9 cellular contexts compared by ENCODE assay signal in the genomic region with DNA sequence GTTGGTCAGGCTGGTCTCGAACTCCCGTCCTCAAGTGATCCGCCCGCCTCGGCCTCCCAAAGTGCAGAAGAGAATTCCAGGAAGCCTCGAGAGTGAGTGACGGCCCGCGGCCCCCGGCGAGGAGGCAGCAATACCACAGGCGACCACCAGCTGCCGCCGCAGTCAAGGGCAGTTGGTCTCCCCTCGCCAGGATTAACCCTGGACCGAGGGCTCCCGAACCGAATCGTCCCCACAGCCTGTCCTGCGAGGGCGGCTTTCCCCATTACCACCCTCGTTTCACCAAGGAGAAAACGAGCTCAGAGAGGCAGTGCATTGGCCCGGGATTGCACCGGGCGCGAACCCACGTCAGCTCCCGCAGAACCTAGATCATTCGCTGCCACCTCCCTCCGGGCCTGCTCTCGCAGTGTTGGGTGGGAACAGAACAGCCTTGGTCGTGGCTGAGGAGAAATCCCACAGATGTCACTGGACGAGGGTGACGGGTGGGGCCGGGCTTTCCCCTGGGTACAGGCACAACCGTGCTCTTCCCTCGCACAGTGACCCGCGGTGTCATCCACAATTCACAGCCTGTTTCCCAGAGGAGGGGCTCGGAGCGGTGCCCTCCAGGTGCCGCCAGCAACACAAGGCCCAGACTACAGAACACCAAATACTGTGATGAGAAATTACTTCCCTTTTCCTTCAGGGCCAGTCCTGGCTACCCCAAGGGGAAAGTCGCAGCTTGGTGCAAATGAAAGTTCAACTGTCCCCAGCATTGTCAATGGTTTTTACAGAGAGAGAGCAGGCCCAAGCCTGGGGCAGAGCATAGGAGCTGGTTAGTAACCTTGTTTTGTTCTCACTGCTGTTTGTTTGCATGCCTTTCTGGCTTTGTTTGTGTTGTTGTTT. TPM values are rescaled to one million over a fixed set of nuclear protein-coding genes. Genes with fewer than 3 reads are reported as not detected.
DNase-seq lines count a peak whose midpoint lies in the region; ATAC-seq and TF ChIP-seq lines count a peak whose summit lies in the region.
"Had no signal": no experiment of that assay in that cellular context is flagged by ENCODE, and none has a peak within 500 bp of the region (broad histone marks: within the 10 kb centered on the region; RNA-seq: fewer than 3 reads in every experiment).

No MANE protein-coding gene starts in this region.

- H3F3A ChIP-seq in GM23338 (replicated peaks; ENCODE audit: low read depth) (no peaks in the 10 kb centered on the region), smooth muscle cell (ENCODE audit: low read depth) (no peaks in the 10 kb centered on the region)

- H2AFZ ChIP-seq in GM23338 (peak overlapping the region; percentile 90), smooth muscle cell (ENCODE audit: low read depth) (peak overlapping the region; percentile 37)

- intact Hi-C loops in activated T-helper 2 cell treated with anti-CD3 and anti-CD28 coated beads, Interferon-gamma antibody, Interleukin-2, Interleukin-4, amounts not matched to agents 10 μg/mL and 5 μg/mL and 100 μg/mL, durations not matched to agents 14 hours and 24 hours and 36 hours (cut with micrococcal nuclease), result loop anchor here (5.0 kb wide), 1 partner anchor 103 kb away; no protein-coding TSS in a partner anchor

- peaks cover 3% of the 10 kb centered on the region; the same call in 2 of the 3 replicates for H3K36me3 Mint-ChIP-seq in GM23338 (ENCODE audit: low read depth)
- H3K36me3 Mint-ChIP-seq in activated T-helper 2 cell treated with anti-CD3 and anti-CD28 coated beads, Interferon-gamma antibody, Interleukin-2, Interleukin-4, amounts not matched to agents 10 μg/mL and 5 μg/mL and 100 μg/mL, durations not matched to agents 14 hours and 24 hours and 36 hours (ENCODE audit: low read depth), result peaks cover 7% of the 10 kb centered on the region

- no peak overlapping the region; the same call in 1 of the 2 replicates for H3K27ac Mint-ChIP-seq in GM23338
- peak overlapping the region; percentile 17 for H3K27ac Mint-ChIP-seq in activated T-helper 2 cell treated with anti-CD3 and anti-CD28 coated beads, Interferon-gamma antibody, Interleukin-2, Interleukin-4, amounts not matched to agents 10 μg/mL and 5 μg/mL and 100 μg/mL, durations not matched to agents 14 hours and 24 hours and 36 hours
- H3K27ac Mint-ChIP-seq: activated B cell treated with CpG ODN at 0.5 μM for 24 hours had no signal

- TF ChIP-seq CTCF in GM23338 (conservative IDR thresholded peaks at IDR 0.05; ENCODE audit: low read depth in 2 of 2) (peak; percentile 56 to 90), smooth muscle cell (IDR thresholded peaks at IDR 0.05; ENCODE audit: borderline replicate concordance, insufficient read depth, poor library complexity, severe bottlenecking) (peak; percentile 46)

- H3K9me3 ChIP-seq in smooth muscle cell (replicated peaks; ENCODE audit: low read depth), result no peaks in the 10 kb centered on the region

- no peak overlapping the region; the same call in 1 of the 2 replicates for H3K4me2 ChIP-seq in GM23338
- no peak overlapping the region for H3K4me2 ChIP-seq in smooth muscle cell

- H3K9ac ChIP-seq in smooth muscle cell (ENCODE audit: low read depth), result no peak overlapping the region

- H3K9me2 ChIP-seq in GM23338 (ENCODE audit: insufficient read depth), result no peaks in the 10 kb centered on the region

- H3K4me1 Mint-ChIP-seq in GM23338, result peaks cover 20% of the 10 kb centered on the region
- peaks cover 19% of the 10 kb centered on the region for H3K4me1 Mint-ChIP-seq in activated T-helper 2 cell treated with anti-CD3 and anti-CD28 coated beads, Interferon-gamma antibody, Interleukin-2, Interleukin-4, amounts not matched to agents 10 μg/mL and 5 μg/mL and 100 μg/mL, durations not matched to agents 14 hours and 24 hours and 36 hours (ENCODE audit: low read depth)

- no peaks in the 10 kb centered on the region for H3K36me3 ChIP-seq in GM23338 (ENCODE audit: insufficient read depth)
- H3K36me3 ChIP-seq in smooth muscle cell (ENCODE audit: low read depth), result no peaks in the 10 kb centered on the region

- H3K27me3 Mint-ChIP-seq in GM23338 (ENCODE audit: insufficient read depth, low read depth, poor library complexity), result peaks cover 25% of the 10 kb centered on the region
- H3K27me3 Mint-ChIP-seq in activated T-helper 2 cell treated with anti-CD3 and anti-CD28 coated beads, Interferon-gamma antibody, Interleukin-2, Interleukin-4, amounts not matched to agents 10 μg/mL and 5 μg/mL and 100 μg/mL, durations not matched to agents 14 hours and 24 hours and 36 hours (ENCODE audit: low read depth), result peaks cover 22% of the 10 kb centered on the region

- H3K4me1 ChIP-seq in GM23338 (ENCODE audit: insufficient read depth) (peaks cover 16% of the 10 kb centered on the region; the same call in 1 of the 2 replicates), smooth muscle cell (ENCODE audit: low read depth) (peaks cover 3% of the 10 kb centered on the region)

- H3K27me3 ChIP-seq in GM23338 (ENCODE audit: insufficient read depth) (no peaks in the 10 kb centered on the region), smooth muscle cell (ENCODE audit: low read depth) (no peaks in the 10 kb centered on the region)

- H3K79me2 ChIP-seq in GM23338 (replicated peaks; ENCODE audit: insufficient read depth), result no peaks in the 10 kb centered on the region
- no peaks in the 10 kb centered on the region for H3K79me2 ChIP-seq in smooth muscle cell (ENCODE audit: low read depth)

- H3K27ac ChIP-seq in GM23338 (ENCODE audit: low read depth), result no peak overlapping the region
- H3K27ac ChIP-seq in smooth muscle cell (ENCODE audit: low read depth), result no peak overlapping the region

- ATAC-seq in GM23338 (peak; percentile 97), HG03039 (IDR thresholded peaks at IDR 0.05; ENCODE audit: unreplicated experiment) (no peak)

- H4K20me1 ChIP-seq in GM23338 (replicated peaks; ENCODE audit: insufficient read depth) (no peaks in the 10 kb centered on the region), smooth muscle cell (ENCODE audit: low read depth) (no peaks in the 10 kb centered on the region)

- H3K9me3 Mint-ChIP-seq in GM23338, result peaks cover 25% of the 10 kb centered on the region
- H3K9me3 Mint-ChIP-seq in activated T-helper 2 cell treated with anti-CD3 and anti-CD28 coated beads, Interferon-gamma antibody, Interleukin-2, Interleukin-4, amounts not matched to agents 10 μg/mL and 5 μg/mL and 100 μg/mL, durations not matched to agents 14 hours and 24 hours and 36 hours, result peaks cover 8% of the 10 kb centered on the region

- peak; percentile 89 for DNase-seq in GM23338 (ENCODE audit: low spot score)
- no peak for DNase-seq in activated T-helper 2 cell treated with anti-CD3 and anti-CD28 coated beads, Interferon-gamma antibody, Interleukin-2, Interleukin-4, amounts not matched to agents 10 μg/mL and 5 μg/mL and 100 μg/mL, durations not matched to agents 14 hours and 24 hours and 36 hours (ENCODE audit: low spot score)
- peak; percentile 25 for DNase-seq in iPS DF 4.7 (ENCODE audit: extremely low read depth, low spot score)
- no peak for DNase-seq in smooth muscle cell (lab: John Stamatoyannopoulos, UW; ENCODE audit: unreplicated experiment)
- no peak for DNase-seq in NCI-H1092 treated with DMSO at 0.1 percent for 48 hours (lab: John Stamatoyannopoulos, UW)
- no peak for DNase-seq in NCI-H345 (lab: John Stamatoyannopoulos, UW)
- DNase-seq in NCI-H1694 treated with DMSO at 0.1 percent for 48 hours (lab: John Stamatoyannopoulos, UW), result no peak
- DNase-seq: activated B cell treated with CpG ODN at 0.5 μM for 24 hours had no signal

- H3K4me3 ChIP-seq in GM23338, result no peak overlapping the region
- no peak overlapping the region for H3K4me3 ChIP-seq in smooth muscle cell

- no peak overlapping the region for H3K4me3 Mint-ChIP-seq in GM23338
- H3K4me3 Mint-ChIP-seq in activated T-helper 2 cell treated with anti-CD3 and anti-CD28 coated beads, Interferon-gamma antibody, Interleukin-2, Interleukin-4, amounts not matched to agents 10 μg/mL and 5 μg/mL and 100 μg/mL, durations not matched to agents 14 hours and 24 hours and 36 hours (ENCODE audit: low read depth), result peak overlapping the region; percentile 5
- H3K4me3 Mint-ChIP-seq: activated B cell treated with CpG ODN at 0.5 μM for 24 hours had no signal

- WGBS in smooth muscle cell (ENCODE audit: low lambda C conversion rate), result 39% methylated on average over 43 of the region's 44 CpGs

RNA-seq across cellular contexts. Expression of gene C2CD4C, which starts 24.8 kb away (rescaled TPM):
- total RNA-seq in GM23338 (2014; rRNA removed; shearing (Covaris generic)), result 10.6 and 12.5 TPM in 2 replicates
- polyA plus RNA-seq in GM23338 (2016; fragmentation: Nextera tagmentation; extraction: Ambion mirVana), result 2.1 and 2.6 TPM in 2 replicates
- total RNA-seq in activated T-helper 2 cell treated with anti-CD3 and anti-CD28 coated beads, Interferon-gamma antibody, Interleukin-2, Interleukin-4, amounts not matched to agents 10 μg/mL and 5 μg/mL and 100 μg/mL, durations not matched to agents 14 hours and 24 hours and 36 hours, result 0.14 and 0.23 TPM in 2 replicates
- 0.63 and 1.7 TPM in 2 replicates for total RNA-seq in smooth muscle cell
- 3.7 and 3.8 TPM in 2 replicates for polyA plus RNA-seq in smooth muscle cell
- total RNA-seq: activated B cell treated with CpG ODN at 0.5 μM for 24 hours had no signal

RNA-seq across cellular contexts. Expression of gene MIER2, which starts 39.6 kb away (rescaled TPM):
- 37.9 and 41.3 TPM in 2 replicates for total RNA-seq in GM23338 (2014; rRNA removed; shearing (Covaris generic))
- polyA plus RNA-seq in GM23338 (2016; fragmentation: Nextera tagmentation; extraction: Ambion mirVana) (30.2 and 34.0 TPM in 2 replicates), smooth muscle cell (79.5 and 79.7 TPM in 2 replicates)
- 29.2 and 30.5 TPM in 2 replicates for total RNA-seq in activated T-helper 2 cell treated with anti-CD3 and anti-CD28 coated beads, Interferon-gamma antibody, Interleukin-2, Interleukin-4, amounts not matched to agents 10 μg/mL and 5 μg/mL and 100 μg/mL, durations not matched to agents 14 hours and 24 hours and 36 hours
- 12.7 and 16.3 TPM in 2 replicates for total RNA-seq in smooth muscle cell

Comparison
In these comparisons a context has a peak if more than half of its experiments do, and no peak if none do; other contexts are left out.
1. DNase-seq: peak in GM23338 (single experiment) and iPS DF 4.7 (single experiment); none in activated T-helper 2 cell treated with anti-CD3 and anti-CD28 coated beads, Interferon-gamma antibody, Interleukin-2, Interleukin-4, amounts not matched to agents 10 μg/mL and 5 μg/mL and 100 μg/mL, durations not matched to agents 14 hours and 24 hours and 36 hours (single experiment), smooth muscle cell (single experiment), NCI-H1092 treated with DMSO at 0.1 percent for 48 hours (single experiment), NCI-H345 (single experiment) and NCI-H1694 treated with DMSO at 0.1 percent for 48 hours (single experiment).